In the genomic region with DNA sequence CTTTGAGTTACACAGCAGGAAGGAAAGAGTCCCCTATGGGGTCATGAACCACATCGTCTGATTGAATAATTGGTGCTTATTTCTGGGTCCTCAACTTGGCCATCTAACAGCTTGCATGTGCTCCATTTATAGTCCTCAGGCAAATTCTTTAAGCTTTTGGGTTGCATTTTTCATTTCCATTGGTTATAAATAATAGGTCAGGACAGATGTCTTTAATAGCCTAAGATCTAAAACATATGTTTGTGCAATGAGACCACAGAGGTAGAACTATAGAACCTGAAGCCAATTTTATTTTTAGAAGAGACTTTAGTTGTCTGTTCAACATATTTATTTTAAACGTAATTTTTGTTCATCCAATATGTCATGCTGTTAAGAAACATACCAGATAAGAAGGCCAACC, we compare ENCODE assay signal across 30 cellular contexts. TPM values are rescaled to one million over a fixed set of nuclear protein-coding genes. Genes with fewer than 3 reads are reported as not detected.
"Had no signal": no experiment of that assay in that cellular context is flagged by ENCODE, and none has a peak within 500 bp of the region (broad histone marks: within the 10 kb centered on the region; RNA-seq: fewer than 3 reads in every experiment).

No MANE protein-coding gene starts in this region.

- DNase-seq: activated B cell treated with CpG ODN at 0.5 μM for 24 hours; activated CD4-positive, alpha-beta T cell treated with anti-CD3 and anti-CD28 coated beads for 1 hour; activated CD4-positive, alpha-beta T cell treated with anti-CD3 and anti-CD28 coated beads, Interleukin-2, amount 10 ng/mL, durations not matched to agents 24 days and 14 days; activated CD4-positive, alpha-beta T cell treated with anti-CD3 and anti-CD28 coated beads, Interleukin-2, amount 50 U/mL, for 48 hours; activated CD8-positive, alpha-beta memory T cell treated with anti-CD3 and anti-CD28 coated beads, Interleukin-2, amount 10 ng/mL, durations not matched to agents 7 days and 5 days; activated effector memory CD4-positive, alpha-beta T cell treated with anti-CD3 and anti-CD28 coated beads, Interleukin-2, amount 50 U/mL, for 16 hours; activated naive CD4-positive, alpha-beta T cell treated with Interleukin-2 at 50 U/mL for 16 hours; activated naive CD8-positive, alpha-beta T cell treated with anti-CD3 and anti-CD28 coated beads, Interleukin-2, amount 50 U/mL, for 24 hours; activated T-cell treated with anti-CD3 and anti-CD28 coated beads, Interleukin-2, amount 50 U/mL, for 24 hours; amygdala; KBM-7; MV-4-11; NCI-H1092 treated with DMSO at 0.1 percent for 48 hours; NCI-H1417 treated with DMSO at 0.1 percent for 48 hours; NCI-H1694; NCI-H2029; NCI-H345; NCI-H510A treated with DMSO at 0.1 percent for 48 hours; NCI-H69; NK-92 treated with Interleukin-12 subunit alpha and Interleukin-12 subunit beta, amount 100 ng/mL, for 24 hours; SHP77; T-helper 2 cell; T1000 had no signal

- H3K27ac Mint-ChIP-seq: activated B cell treated with CpG ODN at 0.5 μM for 24 hours; activated CD4-positive, alpha-beta T cell treated with anti-CD3 and anti-CD28 coated beads, Interleukin-2, amount 10 ng/mL, durations not matched to agents 24 days and 14 days; activated CD8-positive, alpha-beta memory T cell treated with anti-CD3 and anti-CD28 coated beads, Interleukin-2, amount 10 ng/mL, durations not matched to agents 7 days and 5 days; activated naive CD4-positive, alpha-beta T cell treated with anti-CD3 and anti-CD28 coated beads, Interleukin-2, amount 50 U/mL, for 72 hours; activated naive CD8-positive, alpha-beta T cell treated with anti-CD3 and anti-CD28 coated beads, Interleukin-2, amount 50 U/mL, for 24 hours; activated T-cell treated with anti-CD3 and anti-CD28 coated beads, Interleukin-2, amount 50 U/mL, for 24 hours had no signal

- H3K9me3 Mint-ChIP-seq: activated B cell treated with CpG ODN at 0.5 μM for 24 hours; activated naive CD8-positive, alpha-beta T cell treated with anti-CD3 and anti-CD28 coated beads, Interleukin-2, amount 50 U/mL, for 24 hours; activated T-cell treated with anti-CD3 and anti-CD28 coated beads, Interleukin-2, amount 50 U/mL, for 24 hours; brain; central memory CD8-positive, alpha-beta T cell had no signal

- H3K27me3 ChIP-seq: SJSA1 had no signal

- H3K9me3 ChIP-seq: SJSA1 had no signal

- H3K4me1 ChIP-seq: SJSA1 had no signal

- H3K4me1 Mint-ChIP-seq: brain had no signal

- H3K36me3 Mint-ChIP-seq: activated naive CD4-positive, alpha-beta T cell treated with anti-CD3 and anti-CD28 coated beads, Interleukin-2, amount 50 U/mL, for 72 hours; brain had no signal

- H3K4me3 Mint-ChIP-seq: activated B cell treated with CpG ODN at 0.5 μM for 24 hours; activated CD4-positive, alpha-beta T cell treated with anti-CD3 and anti-CD28 coated beads, Interleukin-2, amount 10 ng/mL, durations not matched to agents 24 days and 14 days; activated CD8-positive, alpha-beta memory T cell treated with anti-CD3 and anti-CD28 coated beads, Interleukin-2, amount 10 ng/mL, durations not matched to agents 7 days and 5 days; activated naive CD8-positive, alpha-beta T cell treated with anti-CD3 and anti-CD28 coated beads, Interleukin-2, amount 50 U/mL, for 24 hours; activated T-cell treated with anti-CD3 and anti-CD28 coated beads, Interleukin-2, amount 50 U/mL, for 24 hours; brain; central memory CD8-positive, alpha-beta T cell had no signal

- H3K27ac ChIP-seq: SJSA1 had no signal

- ATAC-seq: activated CD8-positive, alpha-beta memory T cell treated with anti-CD3 and anti-CD28 coated beads, Interleukin-2, amount 10 ng/mL, durations not matched to agents 7 days and 5 days; activated naive CD4-positive, alpha-beta T cell treated with anti-CD3 and anti-CD28 coated beads, Interleukin-2, amount 50 U/mL, for 72 hours; activated naive CD8-positive, alpha-beta T cell treated with anti-CD3 and anti-CD28 coated beads, Interleukin-2, amount 50 U/mL, for 24 hours had no signal

- H3K4me3 ChIP-seq: SJSA1 had no signal

- H3K36me3 ChIP-seq: SJSA1 had no signal

- H3K27me3 Mint-ChIP-seq: activated B cell treated with CpG ODN at 0.5 μM for 24 hours; activated naive CD8-positive, alpha-beta T cell treated with anti-CD3 and anti-CD28 coated beads, Interleukin-2, amount 50 U/mL, for 24 hours; activated T-cell treated with anti-CD3 and anti-CD28 coated beads, Interleukin-2, amount 50 U/mL, for 24 hours; brain; central memory CD8-positive, alpha-beta T cell had no signal

RNA-seq across cellular contexts. Expression of gene CD200R1L, which starts 43.2 kb away (rescaled TPM):
- total RNA-seq: activated B cell treated with CpG ODN at 0.5 μM for 24 hours; activated CD4-positive, alpha-beta T cell treated with anti-CD3 and anti-CD28 coated beads, Interleukin-2, amount 10 ng/mL, durations not matched to agents 24 days and 14 days; activated CD8-positive, alpha-beta memory T cell treated with anti-CD3 and anti-CD28 coated beads, Interleukin-2, amount 10 ng/mL, durations not matched to agents 7 days and 5 days; activated naive CD4-positive, alpha-beta T cell treated with anti-CD3 and anti-CD28 coated beads, Interleukin-2, amount 50 U/mL, for 72 hours; astrocyte; LHCN-M2; M059J; SJSA1 had no signal
